7 cellular contexts compared by ENCODE assay signal in genomic region chrX:105715746-105716145, GRCh38.
"Had no signal": no experiment of that assay in that cellular context is flagged by ENCODE, and none has a peak within 500 bp of the region (broad histone marks: within the 10 kb centered on the region; RNA-seq: fewer than 3 reads in every experiment).

No MANE protein-coding gene starts in this region.

- H3K4me3 ChIP-seq: GM23248 had no signal

- DNase-seq: GM23248, H9, HCEC 1CT, IMR-90 had no signal

- H3K27ac ChIP-seq: GM23248 had no signal

- H3K9ac ChIP-seq: GM23248 had no signal

- H2AFZ ChIP-seq: GM23248 had no signal

- H3K4me1 Mint-ChIP-seq: H9 had no signal

- FAIRE-seq: H1, H54, HTR-8/SVneo had no signal

- H3K4me3 Mint-ChIP-seq: H9 had no signal
